In genomic region chr22:21012446-21013407, GRCh38 we compare ENCODE assay signal across 18 cellular contexts. TPM values are rescaled to one million over a fixed set of nuclear protein-coding genes. Genes with fewer than 3 reads are reported as not detected.
A peak's percentile ranks its signal among the peaks of the same experiment; 100 is the strongest.
DNase-seq lines count a peak whose midpoint lies in the region; ATAC-seq and TF ChIP-seq lines count a peak whose summit lies in the region.
"Had no signal": no experiment of that assay in that cellular context is flagged by ENCODE, and none has a peak within 500 bp of the region (broad histone marks: within the 10 kb centered on the region; RNA-seq: fewer than 3 reads in every experiment).

No MANE protein-coding gene starts in this region.

- no peak overlapping the region for H3K27ac ChIP-seq in mesendoderm (ENCODE audit: low read depth, low read length)
- no peak overlapping the region for H3K27ac ChIP-seq in vagina
- no peak overlapping the region for H3K27ac ChIP-seq in upper lobe of right lung
- H3K27ac ChIP-seq: BLaER1 had no signal

- H3K36me3 ChIP-seq in BE2C (peaks cover 18% of the 10 kb centered on the region), mesendoderm (ENCODE audit: control insufficient read depth, insufficient read depth, low read length) (no peaks in the 10 kb centered on the region), vagina (no peaks in the 10 kb centered on the region), upper lobe of right lung (no peaks in the 10 kb centered on the region)
- H3K36me3 ChIP-seq: BLaER1 had no signal

- no peak overlapping the region for H2BK5ac ChIP-seq in mesendoderm (ENCODE audit: low read length)

- peaks cover 7% of the 10 kb centered on the region for H3K4me1 ChIP-seq in BE2C
- H3K4me1 ChIP-seq in mesendoderm (ENCODE audit: control insufficient read depth, low read depth, low read length), result peaks cover 5% of the 10 kb centered on the region
- H3K4me1 ChIP-seq in vagina, result peaks cover 29% of the 10 kb centered on the region
- H3K4me1 ChIP-seq in upper lobe of right lung, result peaks cover 17% of the 10 kb centered on the region

- no peak overlapping the region for H3K4ac ChIP-seq in mesendoderm (ENCODE audit: low read depth, low read length)

- H2BK15ac ChIP-seq in mesendoderm (replicated peaks; ENCODE audit: low read depth), result no peak overlapping the region

- H3K9me3 Mint-ChIP-seq in activated T-helper 17 cell treated with anti-CD3 and anti-CD28 coated beads, Interleukin-2, amount 50 U/mL, for 72 hours, result no peaks in the 10 kb centered on the region
- H3K9me3 Mint-ChIP-seq: dendritic cell treated with granulocyte-macrophage colony-stimulating factor and Interleukin-4, amounts not matched to agents 40 ng/mL and 50 ng/mL, for 4 days had no signal

- no peak overlapping the region for H3K9ac ChIP-seq in mesendoderm (ENCODE audit: low read length)
- H3K9ac ChIP-seq: BLaER1 had no signal

- H4K5ac ChIP-seq in mesendoderm (ENCODE audit: low read length), result no peak overlapping the region

- ATAC-seq in activated T-helper 17 cell treated with anti-CD3 and anti-CD28 coated beads, Interleukin-2, amount 50 U/mL, for 72 hours (replicated peaks), result no peak
- no peak for ATAC-seq in upper lobe of right lung

- no peak overlapping the region for H4K8ac ChIP-seq in mesendoderm (ENCODE audit: low read depth, low read length)

- H3K18ac ChIP-seq in mesendoderm (ENCODE audit: low read length), result no peak overlapping the region

- H2BK120ac ChIP-seq in mesendoderm (ENCODE audit: low read depth, low read length), result no peak overlapping the region

- TF ChIP-seq CTCF in BE2C (IDR thresholded peaks at IDR 0.05; ENCODE audit: low read depth, low read length), result no peak
- TF ChIP-seq CTCF in vagina (IDR thresholded peaks at IDR 0.05), result no peak
- no peak for TF ChIP-seq CTCF in upper lobe of right lung (IDR thresholded peaks at IDR 0.05)

- H2AK5ac ChIP-seq in mesendoderm (ENCODE audit: low read length), result no peak overlapping the region

- intact Hi-C loops in vagina (cut with DNase I) (no loop called here), upper lobe of right lung (cut with DNase I) (no loop called here)

- no peaks in the 10 kb centered on the region for H3K79me2 ChIP-seq in mesendoderm (ENCODE audit: control insufficient read depth, insufficient read depth, low read length)

- peak overlapping the region; percentile 66 for H3K23ac ChIP-seq in mesendoderm (ENCODE audit: low read length)

- WGBS in mesendoderm (ENCODE audit: extremely low coverage, insufficient coverage, low lambda C conversion rate), result no CpG with 5 or more reads among the region's 14 CpGs

- H3K4me3 ChIP-seq in BE2C (ENCODE audit: low read depth, low read length), result peak overlapping the region; percentile 85
- no peak overlapping the region for H3K4me3 ChIP-seq in mesendoderm (ENCODE audit: low read length)
- H3K4me3 ChIP-seq in vagina, result no peak overlapping the region
- no peak overlapping the region for H3K4me3 ChIP-seq in upper lobe of right lung

- H3K27me3 ChIP-seq in BE2C (no peaks in the 10 kb centered on the region), mesendoderm (ENCODE audit: insufficient read depth, low read length, poor library complexity) (no peaks in the 10 kb centered on the region), vagina (no peaks in the 10 kb centered on the region), upper lobe of right lung (no peaks in the 10 kb centered on the region)
- H3K27me3 ChIP-seq: BLaER1 had no signal

- peak overlapping the region; percentile 90 for H3K4me3 Mint-ChIP-seq in activated T-helper 17 cell treated with anti-CD3 and anti-CD28 coated beads, Interleukin-2, amount 50 U/mL, for 72 hours

- H3K56ac ChIP-seq in mesendoderm (ENCODE audit: low read length), result peak overlapping the region; percentile 15

- no peaks in the 10 kb centered on the region for H3K9me3 ChIP-seq in BE2C
- H3K9me3 ChIP-seq in vagina, result no peaks in the 10 kb centered on the region
- H3K9me3 ChIP-seq in upper lobe of right lung, result no peaks in the 10 kb centered on the region
- H3K9me3 ChIP-seq: BLaER1 had no signal

- peaks cover 14% of the 10 kb centered on the region for H3K4me1 Mint-ChIP-seq in activated T-helper 17 cell treated with anti-CD3 and anti-CD28 coated beads, Interleukin-2, amount 50 U/mL, for 72 hours

- H3K4me2 ChIP-seq in mesendoderm (ENCODE audit: low read length), result no peak overlapping the region

- in situ Hi-C loops in G401 (cut with HindIII; ENCODE audit: low sequenced_read_pairs), result no loop called here

- peak; percentile 4 for DNase-seq in BE2C
- DNase-seq in G401 (ENCODE audit: low spot score), result peak; percentile 84
- DNase-seq in mesendoderm, result no peak
- DNase-seq in NCI-H187 (lab: John Stamatoyannopoulos, UW), result no peak
- DNase-seq in vagina (ENCODE audit: extremely low spot score in 2 of 2), result no peak
- no peak for DNase-seq in NCI-H345 treated with DMSO at 0.1 percent for 48 hours (lab: John Stamatoyannopoulos, UW; ENCODE audit: unreplicated experiment)
- DNase-seq in upper lobe of right lung, result no peak
- DNase-seq: activated CD8-positive, alpha-beta memory T cell treated with anti-CD3 and anti-CD28 coated beads for 24 hours; GF-D8; H7; NCI-H510A; RPMI8226; T-helper 9 cell had no signal

- TF ChIP-seq POLR2A in vagina (IDR thresholded peaks at IDR 0.05), result no peak

- H3K27me3 Mint-ChIP-seq in activated T-helper 17 cell treated with anti-CD3 and anti-CD28 coated beads, Interleukin-2, amount 50 U/mL, for 72 hours, result no peaks in the 10 kb centered on the region

- H3K79me1 ChIP-seq in mesendoderm (ENCODE audit: low read length), result peaks cover 2% of the 10 kb centered on the region

- H3K36me3 Mint-ChIP-seq in activated T-helper 17 cell treated with anti-CD3 and anti-CD28 coated beads, Interleukin-2, amount 50 U/mL, for 72 hours (ENCODE audit: low read depth), result no peaks in the 10 kb centered on the region

- H3K27ac Mint-ChIP-seq in activated T-helper 17 cell treated with anti-CD3 and anti-CD28 coated beads, Interleukin-2, amount 50 U/mL, for 72 hours, result peak overlapping the region; percentile 95

RNA-seq across cellular contexts. Expression of gene P2RX6, which starts 2.2 kb away (rescaled TPM):
- polyA plus RNA-seq in BE2C (2012; ENCODE audit: insufficient read depth, insufficient read length, low read depth), result 11.2 TPM
- total RNA-seq in G401 (2014; rRNA removed; shearing (Covaris generic)), result 0.98 and 1.1 TPM in 2 replicates
- total RNA-seq in activated T-helper 17 cell treated with anti-CD3 and anti-CD28 coated beads, Interleukin-2, amount 50 U/mL, for 72 hours, result under 1 TPM in 1 of 2 donors, not detected in 1; 0.28 TPM
- not detected for polyA plus RNA-seq in mesendoderm (2013, experiment 1 of 2)
- not detected for polyA plus RNA-seq in mesendoderm (2013, experiment 2 of 2)
- total RNA-seq in vagina, result 1.7 TPM
- total RNA-seq in upper lobe of right lung, result 2.2 TPM

RNA-seq across cellular contexts. Expression of gene THAP7, which starts 10.8 kb away (rescaled TPM):
- 136 TPM for polyA plus RNA-seq in BE2C (2012; ENCODE audit: insufficient read depth, insufficient read length, low read depth)
- 70.5 and 73.5 TPM in 2 replicates for total RNA-seq in G401 (2014; rRNA removed; shearing (Covaris generic))
- total RNA-seq in activated T-helper 17 cell treated with anti-CD3 and anti-CD28 coated beads, Interleukin-2, amount 50 U/mL, for 72 hours, result 10 to 100 TPM; 19.6 to 27.1 TPM
- polyA plus RNA-seq in mesendoderm (2013, experiment 1 of 2), result 21.8 TPM
- polyA plus RNA-seq in mesendoderm (2013, experiment 2 of 2), result 21.7 TPM
- total RNA-seq in vagina (34.9 TPM), upper lobe of right lung (22.0 TPM)

RNA-seq across cellular contexts. Expression of gene SLC7A4, which starts 19.6 kb away (rescaled TPM):
- 4.4 TPM for polyA plus RNA-seq in BE2C (2012; ENCODE audit: insufficient read depth, insufficient read length, low read depth)
- total RNA-seq in G401 (2014; rRNA removed; shearing (Covaris generic)), result not detected in 2 replicates
- total RNA-seq in activated T-helper 17 cell treated with anti-CD3 and anti-CD28 coated beads, Interleukin-2, amount 50 U/mL, for 72 hours, result not detected
- polyA plus RNA-seq in mesendoderm (2013, experiment 1 of 2), result 0.03 TPM
- polyA plus RNA-seq in mesendoderm (2013, experiment 2 of 2), result not detected
- total RNA-seq in vagina, result 0.98 TPM
- 1.5 TPM for total RNA-seq in upper lobe of right lung
- total RNA-seq: H7 had no signal

RNA-seq across cellular contexts. Expression of gene LZTR1, which starts 30.6 kb away (rescaled TPM):
- polyA plus RNA-seq in BE2C (2012; ENCODE audit: insufficient read depth, insufficient read length, low read depth), result 142 TPM
- 41.5 and 67.0 TPM in 2 replicates for total RNA-seq in G401 (2014; rRNA removed; shearing (Covaris generic))
- 10 to 100 TPM; 40.0 to 68.7 TPM for total RNA-seq in activated T-helper 17 cell treated with anti-CD3 and anti-CD28 coated beads, Interleukin-2, amount 50 U/mL, for 72 hours
- polyA plus RNA-seq in mesendoderm (2013, experiment 1 of 2), result 11.8 TPM
- polyA plus RNA-seq in mesendoderm (2013, experiment 2 of 2), result 11.9 TPM
- 61.9 TPM for total RNA-seq in vagina
- total RNA-seq in upper lobe of right lung, result 56.7 TPM

RNA-seq across cellular contexts. Expression of gene LRRC74B, which starts 33.0 kb away (rescaled TPM):
- 0.23 TPM for polyA plus RNA-seq in BE2C (2012; ENCODE audit: insufficient read depth, insufficient read length, low read depth)
- total RNA-seq in G401 (2014; rRNA removed; shearing (Covaris generic)), result not detected in 2 replicates
- not detected for total RNA-seq in activated T-helper 17 cell treated with anti-CD3 and anti-CD28 coated beads, Interleukin-2, amount 50 U/mL, for 72 hours
- not detected for polyA plus RNA-seq in mesendoderm (2013, experiment 1 of 2)
- polyA plus RNA-seq in mesendoderm (2013, experiment 2 of 2), result not detected
- total RNA-seq in vagina (not detected), upper lobe of right lung (not detected)
- total RNA-seq: H7, mucosa of gallbladder, sciatic nerve had no signal

Comparison
In these comparisons a context has a peak if more than half of its experiments do, and no peak if none do; other contexts are left out.
1. DNase-seq: peak in BE2C (single experiment) and G401 (single experiment); none in mesendoderm (single experiment), NCI-H187 (0 of 2), vagina (0 of 2), NCI-H345 treated with DMSO at 0.1 percent for 48 hours (single experiment) and upper lobe of right lung (single experiment).